In genomic region chr1:99850458-99850974, GRCh38 we compare ENCODE assay signal across 1 cellular context.
TF ChIP-seq lines count a peak whose summit lies in the region.

No MANE protein-coding gene starts in this region.

TF ChIP-seq in K562, 482 proteins besides CTCF, POLR2A, EP300 and RAD21 (continued from another document):
- TF ChIP-seq ZNF280B (CRISPR knock-in tag; IDR thresholded peaks at IDR 0.05): no peak
- TF ChIP-seq RBM34 (IDR thresholded peaks at IDR 0.05; ENCODE audit: borderline replicate concordance, insufficient read depth, low read length): no peak
- no peak for TF ChIP-seq NFE2 (IDR thresholded peaks at IDR 0.05; ENCODE audit: low read depth)
- TF ChIP-seq USF2 (CRISPR knock-in tag; IDR thresholded peaks at IDR 0.05): no peak
- no peak for TF ChIP-seq CEBPG (CRISPR knock-in tag; IDR thresholded peaks at IDR 0.05)
- no peak for TF ChIP-seq CEBPG (tag; conservative IDR thresholded peaks at IDR 0.05 in 1 of 2, IDR thresholded peaks at IDR 0.05 in 1 of 2)
- no peak for TF ChIP-seq GTF2A2 (tag; IDR thresholded peaks at IDR 0.05)
- TF ChIP-seq RFX1 (IDR thresholded peaks at IDR 0.05): no peak
- TF ChIP-seq ELK3 (CRISPR knock-in tag; IDR thresholded peaks at IDR 0.05): no peak
